ENCODE assay signal across 18 cellular contexts in the genomic region with DNA sequence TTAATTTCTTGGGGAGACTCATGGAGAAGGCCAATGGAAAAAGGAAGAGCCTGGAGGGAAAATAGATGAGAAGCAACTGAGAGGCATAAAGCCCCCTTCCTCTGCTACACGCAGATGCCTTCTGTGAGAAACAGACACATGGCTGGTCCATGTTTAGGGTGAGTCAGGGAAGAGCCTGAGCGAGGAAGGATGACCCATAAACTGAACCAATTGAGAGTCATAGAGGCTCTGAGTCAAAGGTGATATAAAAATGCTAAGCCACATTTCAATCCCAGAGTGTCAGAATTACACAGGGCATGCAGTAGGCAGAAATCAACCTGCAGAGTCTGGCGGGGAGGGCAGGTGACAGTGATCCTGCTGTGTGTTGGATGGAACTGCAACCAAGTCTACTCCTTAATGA. TPM values are rescaled to one million over a fixed set of nuclear protein-coding genes. Genes with fewer than 3 reads are reported as not detected.
DNase-seq lines count a peak whose midpoint lies in the region; ATAC-seq, FAIRE-seq and TF ChIP-seq lines count a peak whose summit lies in the region.
"Had no signal": no experiment of that assay in that cellular context is flagged by ENCODE, and none has a peak within 500 bp of the region (broad histone marks: within the 10 kb centered on the region; RNA-seq: fewer than 3 reads in every experiment).

No MANE protein-coding gene starts in this region.

- no peaks in the 10 kb centered on the region for H3K4me1 Mint-ChIP-seq in stimulated activated naive CD8-positive, alpha-beta T cell treated with anti-CD3 and anti-CD28 coated beads, Interleukin-15, amount 100 ng/mL, for 72 hours
- no peaks in the 10 kb centered on the region for H3K4me1 Mint-ChIP-seq in stimulated activated effector memory CD8-positive, alpha-beta T cell treated with anti-CD3 and anti-CD28 coated beads, Interleukin-12 subunit alpha, Interleukin-12 subunit beta, amount 100 ng/mL, for 72 hours
- H3K4me1 Mint-ChIP-seq: CD14-positive monocyte had no signal

- no peak overlapping the region for H3K4me3 Mint-ChIP-seq in stimulated activated naive CD8-positive, alpha-beta T cell treated with anti-CD3 and anti-CD28 coated beads, Interleukin-15, amount 100 ng/mL, for 72 hours
- no peak overlapping the region for H3K4me3 Mint-ChIP-seq in stimulated activated effector memory CD8-positive, alpha-beta T cell treated with anti-CD3 and anti-CD28 coated beads, Interleukin-12 subunit alpha, Interleukin-12 subunit beta, amount 100 ng/mL, for 72 hours
- H3K4me3 Mint-ChIP-seq: CD14-positive monocyte had no signal

- ATAC-seq in stimulated activated naive CD8-positive, alpha-beta T cell treated with anti-CD3 and anti-CD28 coated beads, Interleukin-15, Interleukin-2, amounts not matched to agents 100 U/mL and 50 U/mL, for 24 hours: peak; percentile 30
- ATAC-seq in stimulated activated naive CD8-positive, alpha-beta T cell treated with anti-CD3 and anti-CD28 coated beads, Interleukin-15, amount 100 ng/mL, for 72 hours: no peak
- ATAC-seq in stimulated activated effector memory CD8-positive, alpha-beta T cell treated with anti-CD3 and anti-CD28 coated beads, Interleukin-12 subunit alpha, Interleukin-12 subunit beta, amount 100 ng/mL, for 72 hours: peak; percentile 48
- no peak for ATAC-seq in HG02571 (IDR thresholded peaks at IDR 0.05; ENCODE audit: unreplicated experiment)
- ATAC-seq in GM18511 (IDR thresholded peaks at IDR 0.05; ENCODE audit: unreplicated experiment): no peak
- ATAC-seq: SK-N-SH treated with all-trans-retinoic acid at 6 μM for 48 hours had no signal

- peaks cover 16% of the 10 kb centered on the region for H3K27me3 Mint-ChIP-seq in stimulated activated naive CD8-positive, alpha-beta T cell treated with anti-CD3 and anti-CD28 coated beads, Interleukin-15, amount 100 ng/mL, for 72 hours

- no peak for FAIRE-seq in bronchial epithelial cell (lab: Jason Lieb, UNC)
- FAIRE-seq: A204.1, GM12892 had no signal

- no peak overlapping the region for H3K27ac Mint-ChIP-seq in stimulated activated naive CD8-positive, alpha-beta T cell treated with anti-CD3 and anti-CD28 coated beads, Interleukin-15, amount 100 ng/mL, for 72 hours
- H3K27ac Mint-ChIP-seq in stimulated activated effector memory CD8-positive, alpha-beta T cell treated with anti-CD3 and anti-CD28 coated beads, Interleukin-12 subunit alpha, Interleukin-12 subunit beta, amount 100 ng/mL, for 72 hours: no peak overlapping the region
- H3K27ac Mint-ChIP-seq: CD14-positive monocyte had no signal

- no peaks in the 10 kb centered on the region for H3K27me3 ChIP-seq in bronchial epithelial cell (ENCODE audit: control insufficient read depth, insufficient read depth, low read length)

- no peaks in the 10 kb centered on the region for H3K9me3 Mint-ChIP-seq in stimulated activated naive CD8-positive, alpha-beta T cell treated with anti-CD3 and anti-CD28 coated beads, Interleukin-15, amount 100 ng/mL, for 72 hours
- H3K9me3 Mint-ChIP-seq in stimulated activated effector memory CD8-positive, alpha-beta T cell treated with anti-CD3 and anti-CD28 coated beads, Interleukin-12 subunit alpha, Interleukin-12 subunit beta, amount 100 ng/mL, for 72 hours: no peaks in the 10 kb centered on the region

- no peak for TF ChIP-seq CTCF in bronchial epithelial cell (IDR thresholded peaks at IDR 0.05; ENCODE audit: insufficient read depth, low read length, severe bottlenecking)

- no peaks in the 10 kb centered on the region for H3K36me3 Mint-ChIP-seq in stimulated activated effector memory CD8-positive, alpha-beta T cell treated with anti-CD3 and anti-CD28 coated beads, Interleukin-12 subunit alpha, Interleukin-12 subunit beta, amount 100 ng/mL, for 72 hours
- H3K36me3 Mint-ChIP-seq: CD14-positive monocyte had no signal

- no peak overlapping the region for H3K4me3 ChIP-seq in bronchial epithelial cell (ENCODE audit: low read depth, low read length)

- no peaks in the 10 kb centered on the region for H3K36me3 ChIP-seq in bronchial epithelial cell (ENCODE audit: control insufficient read depth, insufficient read depth, low read length)

- no peak for DNase-seq in stimulated activated naive CD8-positive, alpha-beta T cell treated with anti-CD3 and anti-CD28 coated beads, Interleukin-15, Interleukin-2, amounts not matched to agents 100 U/mL and 50 U/mL, for 24 hours
- no peak for DNase-seq in stimulated activated naive CD8-positive, alpha-beta T cell treated with anti-CD3 and anti-CD28 coated beads, Interleukin-15, amount 100 ng/mL, for 72 hours
- DNase-seq in M059J (ENCODE audit: low read depth) (peak; percentile 61), bronchial epithelial cell (ENCODE audit: low read depth) (peak; percentile 58)
- no peak for DNase-seq in stimulated activated effector memory CD8-positive, alpha-beta T cell treated with anti-CD3 and anti-CD28 coated beads, Interleukin-12 subunit alpha, Interleukin-12 subunit beta, amount 100 ng/mL, for 72 hours (ENCODE audit: low spot score in 2 of 2)
- DNase-seq in stimulated activated CD4-positive, alpha-beta T cell treated with anti-CD3 and anti-CD28 coated beads, Interleukin-2, amount 100 ng/mL, for 48 hours: no peak
- DNase-seq: COR-L47, DMS153, GOT3, NCI-H1436 treated with DMSO at 0.1 percent for 48 hours, NCI-H345, SHP77 had no signal

RNA-seq across cellular contexts. Expression of gene NEDD1, which starts 30.1 kb away (rescaled TPM):
- total RNA-seq in M059J (2014; rRNA removed; shearing (Covaris generic)): 45.2 and 46.7 TPM in 2 replicates
- total RNA-seq in bronchial epithelial cell: 30.9 and 35.3 TPM in 2 replicates

Comparison
In these comparisons a context has a peak if more than half of its experiments do, and no peak if none do; other contexts are left out.
1. ATAC-seq: peak in stimulated activated naive CD8-positive, alpha-beta T cell treated with anti-CD3 and anti-CD28 coated beads, Interleukin-15, Interleukin-2, amounts not matched to agents 100 U/mL and 50 U/mL, for 24 hours (single experiment) and stimulated activated effector memory CD8-positive, alpha-beta T cell treated with anti-CD3 and anti-CD28 coated beads, Interleukin-12 subunit alpha, Interleukin-12 subunit beta, amount 100 ng/mL, for 72 hours (single experiment); none in stimulated activated naive CD8-positive, alpha-beta T cell treated with anti-CD3 and anti-CD28 coated beads, Interleukin-15, amount 100 ng/mL, for 72 hours (single experiment), HG02571 (single experiment) and GM18511 (single experiment).
2. DNase-seq: peak in M059J (single experiment) and bronchial epithelial cell (single experiment); none in stimulated activated naive CD8-positive, alpha-beta T cell treated with anti-CD3 and anti-CD28 coated beads, Interleukin-15, Interleukin-2, amounts not matched to agents 100 U/mL and 50 U/mL, for 24 hours (single experiment), stimulated activated naive CD8-positive, alpha-beta T cell treated with anti-CD3 and anti-CD28 coated beads, Interleukin-15, amount 100 ng/mL, for 72 hours (0 of 2), stimulated activated effector memory CD8-positive, alpha-beta T cell treated with anti-CD3 and anti-CD28 coated beads, Interleukin-12 subunit alpha, Interleukin-12 subunit beta, amount 100 ng/mL, for 72 hours (0 of 2) and stimulated activated CD4-positive, alpha-beta T cell treated with anti-CD3 and anti-CD28 coated beads, Interleukin-2, amount 100 ng/mL, for 48 hours (0 of 2).